13 cellular contexts compared by ENCODE assay signal in the genomic region with DNA sequence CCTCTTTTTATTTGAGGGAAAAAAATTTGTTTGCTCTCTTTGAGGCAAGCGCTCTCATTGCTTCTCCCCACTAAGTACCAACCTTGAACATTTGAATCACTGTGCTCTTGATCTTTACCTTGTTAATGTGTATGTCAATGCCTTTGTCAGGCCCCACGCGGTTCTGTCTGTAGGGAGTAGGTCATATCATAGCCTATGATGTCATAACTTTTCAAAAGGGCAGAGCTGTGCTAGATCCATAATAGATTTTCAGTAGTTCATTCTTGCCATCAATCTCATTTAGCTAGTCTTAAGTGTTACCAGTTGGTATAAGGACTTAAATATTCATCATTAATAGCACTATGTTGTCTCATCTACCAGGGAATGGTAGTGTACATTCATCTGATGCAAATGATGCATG. TPM values are rescaled to one million over a fixed set of nuclear protein-coding genes. Genes with fewer than 3 reads are reported as not detected.
DNase-seq lines count a peak whose midpoint lies in the region; TF ChIP-seq lines count a peak whose summit lies in the region.
"Had no signal": no experiment of that assay in that cellular context is flagged by ENCODE, and none has a peak within 500 bp of the region (broad histone marks: within the 10 kb centered on the region; RNA-seq: fewer than 3 reads in every experiment).

No MANE protein-coding gene starts in this region.

- 80 to 88% methylated on average over 3 of the region's 3 CpGs for whole genome bisulfite sequencing in GM23248 (ENCODE audit: low coverage in 1 of 2, low lambda C conversion rate in 2 of 2, missing lambda C conversion rate in 2 of 2), 2 experiments
- 100% methylated on average over 2 of the region's 3 CpGs for WGBS in mesenchymal stem cell

- H3K9me3 ChIP-seq in GM23248 (ENCODE audit: low read depth): no peaks in the 10 kb centered on the region
- H3K9me3 ChIP-seq in HEK293 (ENCODE audit: control insufficient read depth, insufficient read depth, low read depth, low read length): no peaks in the 10 kb centered on the region
- H3K9me3 ChIP-seq in mesenchymal stem cell (ENCODE audit: control insufficient read depth, low read length): peaks cover 3% of the 10 kb centered on the region
- H3K9me3 ChIP-seq: A549, BE2C had no signal

- in situ Hi-C loops in GM23248 (cut with MboI): no loop called here

- H3K4me2 ChIP-seq in GM23248 (ENCODE audit: unreplicated experiment) (no peak overlapping the region), mesenchymal stem cell (ENCODE audit: low read length, poor library complexity, severe bottlenecking) (no peak overlapping the region)
- H3K4me2 ChIP-seq: A549 had no signal

- CTCF ChIA-PET in HEK293 (lab: Yijun Ruan, JAX): no interaction called here

- no peaks in the 10 kb centered on the region for H3K9me2 ChIP-seq in GM23248 (ENCODE audit: insufficient read depth)

- H2BK5ac ChIP-seq in mesenchymal stem cell (ENCODE audit: low read depth, low read length, poor library complexity, severe bottlenecking): no peak overlapping the region

- no peak overlapping the region for H2AK5ac ChIP-seq in mesenchymal stem cell (ENCODE audit: low read length, severe bottlenecking)

- H4K20me1 ChIP-seq in GM23248 (ENCODE audit: insufficient read depth): no peaks in the 10 kb centered on the region

- no peak overlapping the region for H4K91ac ChIP-seq in mesenchymal stem cell (ENCODE audit: low read length)

- POLR2A ChIA-PET in HEK293 (lab: Yijun Ruan, JAX): no interaction called here

- no peak overlapping the region for H3K18ac ChIP-seq in mesenchymal stem cell (ENCODE audit: low read depth in 1 of 2, low read length in 2 of 2)

- H3K27ac ChIP-seq in GM23248: peak overlapping the region; percentile 54
- no peak overlapping the region for H3K27ac ChIP-seq in HEK293 (ENCODE audit: extremely low read depth, low read depth, low read length)
- H3K27ac ChIP-seq in epithelial cell of prostate: peak overlapping the region; percentile 43
- H3K27ac ChIP-seq in mesenchymal stem cell (ENCODE audit: low read length, poor library complexity, severe bottlenecking): no peak overlapping the region
- H3K27ac ChIP-seq: A549, C4-2B had no signal

- H3K4me3 ChIP-seq in GM23248 (no peak overlapping the region), HEK293 (ENCODE audit: low read depth, low read length) (no peak overlapping the region), mesenchymal stem cell (ENCODE audit: insufficient read depth in 1 of 2, low read depth in 1 of 2, low read length in 2 of 2) (no peak overlapping the region)
- H3K4me3 ChIP-seq: A549 had no signal

- TF ChIP-seq CTCF in HEK293 (tag by site-specific recombination; IDR thresholded peaks at IDR 0.05): no peak

- H3K4ac ChIP-seq in mesenchymal stem cell (ENCODE audit: low read depth in 1 of 2, low read length in 2 of 2): no peak overlapping the region

- DNase-seq in GM23248: no peak
- no peak for DNase-seq in epithelial cell of prostate (ENCODE audit: low read depth, low spot score)
- DNase-seq in mesenchymal stem cell: no peak
- no peak for DNase-seq in glomerular visceral epithelial cell (ENCODE audit: extremely low spot score)
- no peak for DNase-seq in stimulated activated CD4-positive, alpha-beta T cell treated with anti-CD3 and anti-CD28 coated beads, Interleukin-15, amount 100 ng/mL, for 24 hours
- DNase-seq in NK-92 treated with Interleukin-12 subunit alpha and Interleukin-12 subunit beta, amount 100 ng/mL, for 24 hours (lab: John Stamatoyannopoulos, UW): no peak
- DNase-seq: CD4-positive, alpha-beta memory T cell; DND-41; GDM1 had no signal

- no peaks in the 10 kb centered on the region for H3K79me1 ChIP-seq in mesenchymal stem cell (replicated peaks; ENCODE audit: low read length, poor library complexity, severe bottlenecking)

- no peaks in the 10 kb centered on the region for H3K79me2 ChIP-seq in GM23248 (ENCODE audit: insufficient read depth)

- H3K27me3 ChIP-seq in GM23248 (replicated peaks; ENCODE audit: insufficient read depth): no peaks in the 10 kb centered on the region
- no peaks in the 10 kb centered on the region for H3K27me3 ChIP-seq in mesenchymal stem cell (ENCODE audit: control insufficient read depth in 1 of 2, insufficient read depth in 1 of 2, low read length in 2 of 2)
- H3K27me3 ChIP-seq: BE2C had no signal

- H3K9ac ChIP-seq in GM23248 (no peak overlapping the region), mesenchymal stem cell (ENCODE audit: low read length) (peak overlapping the region; percentile 53)

- H3K4me1 ChIP-seq in GM23248 (ENCODE audit: insufficient read depth) (peaks cover 23% of the 10 kb centered on the region), HEK293 (ENCODE audit: control insufficient read depth, insufficient read depth, low read length) (0 out of 2 replicates have a peak, but pooled peaks cover 2% of the 10 kb centered on the region), mesenchymal stem cell (ENCODE audit: control insufficient read depth, insufficient read depth, low read depth, low read length) (no peaks in the 10 kb centered on the region)
- H3K4me1 ChIP-seq: A549 had no signal

- H2BK12ac ChIP-seq in mesenchymal stem cell (ENCODE audit: low read length in 2 of 2): no peak overlapping the region

- no peak overlapping the region for H3K23ac ChIP-seq in mesenchymal stem cell (ENCODE audit: low read length in 2 of 2)

- no peak overlapping the region for H2BK120ac ChIP-seq in mesenchymal stem cell (ENCODE audit: low read depth, low read length)

- H3F3A ChIP-seq in GM23248 (ENCODE audit: insufficient read depth): peaks cover 34% of the 10 kb centered on the region

- H2BK15ac ChIP-seq in mesenchymal stem cell (ENCODE audit: low read depth, poor library complexity, severe bottlenecking): no peak overlapping the region

- H4K8ac ChIP-seq in mesenchymal stem cell (ENCODE audit: low read length): no peak overlapping the region

- H2AFZ ChIP-seq in GM23248: no peak overlapping the region
- H2AFZ ChIP-seq in mesenchymal stem cell (ENCODE audit: low read depth, low read length): no peak overlapping the region

- no peak overlapping the region for H3K14ac ChIP-seq in mesenchymal stem cell (ENCODE audit: low read length in 2 of 2)

- no peaks in the 10 kb centered on the region for H3K36me3 ChIP-seq in GM23248 (ENCODE audit: low read depth)
- no peaks in the 10 kb centered on the region for H3K36me3 ChIP-seq in HEK293 (ENCODE audit: control insufficient read depth in 2 of 2, insufficient read depth in 1 of 2, low read length in 2 of 2)
- no peaks in the 10 kb centered on the region for H3K36me3 ChIP-seq in mesenchymal stem cell (ENCODE audit: control insufficient read depth in 1 of 2, insufficient read depth in 2 of 2, low read depth in 1 of 2, low read length in 2 of 2)
- H3K36me3 ChIP-seq: BE2C had no signal

TF ChIP-seq in HEK293, 187 proteins besides CTCF, POLR2A, EP300 and RAD21:
- TF ChIP-seq, protein P1, sequence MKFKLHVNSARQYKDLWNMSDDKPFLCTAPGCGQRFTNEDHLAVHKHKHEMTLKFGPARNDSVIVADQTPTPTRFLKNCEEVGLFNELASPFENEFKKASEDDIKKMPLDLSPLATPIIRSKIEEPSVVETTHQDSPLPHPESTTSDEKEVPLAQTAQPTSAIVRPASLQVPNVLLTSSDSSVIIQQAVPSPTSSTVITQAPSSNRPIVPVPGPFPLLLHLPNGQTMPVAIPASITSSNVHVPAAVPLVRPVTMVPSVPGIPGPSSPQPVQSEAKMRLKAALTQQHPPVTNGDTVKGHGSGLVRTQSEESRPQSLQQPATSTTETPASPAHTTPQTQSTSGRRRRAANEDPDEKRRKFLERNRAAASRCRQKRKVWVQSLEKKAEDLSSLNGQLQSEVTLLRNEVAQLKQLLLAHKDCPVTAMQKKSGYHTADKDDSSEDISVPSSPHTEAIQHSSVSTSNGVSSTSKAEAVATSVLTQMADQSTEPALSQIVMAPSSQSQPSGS (tag by site-specific recombination; IDR thresholded peaks at IDR 0.05; ENCODE audit: low read depth): peak; percentile 88
- TF ChIP-seq ZNF274 (IDR thresholded peaks at IDR 0.05; ENCODE audit: low read length) (no peak), ZNF274 (tag by site-specific recombination; IDR thresholded peaks at IDR 0.05; ENCODE audit: borderline replicate concordance) (no peak)

RNA-seq across cellular contexts. Expression of a gene that starts 56.6 kb away (rescaled TPM):
- total RNA-seq in GM23248 (2014; rRNA removed; shearing (Covaris generic)): 4.2 and 20.0 TPM in 2 replicates
- polyA plus RNA-seq in GM23248 (2016; fragmentation: Nextera tagmentation; extraction: Ambion mirVana): 6.0 and 6.5 TPM in 2 replicates
- 6.1 TPM for polyA plus RNA-seq in mesenchymal stem cell (2013, experiment 1 of 2)
- polyA plus RNA-seq in mesenchymal stem cell (2013, experiment 2 of 2): 5.1 TPM

Comparison
In these comparisons a context has a peak if more than half of its experiments do, and no peak if none do; other contexts are left out.
1. H3K27ac ChIP-seq: peak in GM23248 (single experiment) and epithelial cell of prostate (single experiment); none in HEK293 (single experiment) and mesenchymal stem cell (single experiment).